Comparison of ENCODE assay signal across 5 cellular contexts in the genomic region with DNA sequence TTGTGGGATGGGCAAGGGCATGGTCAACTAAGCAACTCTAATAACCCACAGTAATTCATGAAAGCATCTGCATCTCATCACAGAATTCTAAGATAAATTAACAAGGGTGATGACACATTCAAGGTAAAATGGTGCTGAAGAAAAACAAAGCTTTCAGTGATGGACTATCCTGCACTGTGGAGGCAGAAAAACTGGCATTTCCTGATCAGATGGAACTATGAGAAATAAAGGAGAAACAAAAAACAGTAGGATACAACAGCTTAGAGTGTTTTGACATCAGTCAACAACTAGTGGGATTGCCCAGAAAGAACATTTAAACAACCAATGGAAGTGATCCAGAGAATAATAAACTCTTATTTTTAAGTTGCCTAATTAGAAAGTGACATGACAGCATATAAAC.
"Had no signal": no experiment of that assay in that cellular context is flagged by ENCODE, and none has a peak within 500 bp of the region (broad histone marks: within the 10 kb centered on the region; RNA-seq: fewer than 3 reads in every experiment).

No MANE protein-coding gene starts in this region.

- DNase-seq: IMR-90, KBM-7 had no signal

- H3K27ac Mint-ChIP-seq: IgD-negative memory B cell had no signal

- H3K36me3 Mint-ChIP-seq: IgD-negative memory B cell had no signal

- H3K4me3 Mint-ChIP-seq: IgD-negative memory B cell had no signal

- H3K4me1 Mint-ChIP-seq: IgD-negative memory B cell had no signal

- H3K4me3 ChIP-seq: K562 had no signal

- ATAC-seq: HepG2, K562 had no signal

- H3K27me3 Mint-ChIP-seq: IgD-negative memory B cell had no signal
